ENCODE assay signal across 8 cellular contexts in the genomic region with DNA sequence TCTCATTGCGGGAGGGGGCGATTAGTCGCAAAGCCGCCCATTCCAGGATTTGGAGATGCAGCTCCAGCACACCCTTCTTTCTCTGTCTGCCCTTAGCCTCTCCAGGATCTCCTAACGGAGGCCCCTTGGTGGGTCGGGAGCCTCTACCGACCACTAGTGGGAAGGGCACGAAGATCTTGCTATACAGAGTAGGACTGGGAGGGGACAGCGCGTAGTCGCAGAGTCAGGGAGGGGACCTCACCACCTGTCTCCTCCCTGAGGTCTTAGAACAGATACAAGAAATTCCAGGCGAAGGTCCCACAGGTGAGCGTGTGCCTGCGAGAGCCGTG. TPM values are rescaled to one million over a fixed set of nuclear protein-coding genes. Genes with fewer than 3 reads are reported as not detected.
DNase-seq lines count a peak whose midpoint lies in the region; ATAC-seq and TF ChIP-seq lines count a peak whose summit lies in the region.

No MANE protein-coding gene starts in this region.

- ATAC-seq in PC-3 (no peak), esophagus mucosa (peak; percentile 11), GM21619 (IDR thresholded peaks at IDR 0.05; ENCODE audit: unreplicated experiment) (no peak)
- ATAC-seq in natural killer cell treated with Interleukin-12 subunit alpha and Interleukin-12 subunit beta and Interleukin-15 and Interleukin-18, amount 100 ng/mL, for 72 hours, result no peak

- H3K36me3 Mint-ChIP-seq in natural killer cell treated with Interleukin-12 subunit alpha and Interleukin-12 subunit beta and Interleukin-15 and Interleukin-18, amount 100 ng/mL, for 72 hours, result no peaks in the 10 kb centered on the region

- no peak overlapping the region for H3K27ac ChIP-seq in PC-3 (ENCODE audit: low read length)

- BruUV-seq in PC-3 (replicated peaks; lab: Mats Ljungman, UMichigan), result no TSS peak

- peaks cover 0 to 6% of the 10 kb centered on the region in 2 donors for H3K4me1 Mint-ChIP-seq in natural killer cell treated with Interleukin-12 subunit alpha and Interleukin-12 subunit beta and Interleukin-15 and Interleukin-18, amount 100 ng/mL, for 72 hours (ENCODE audit: low read depth in 2 of 2)

- TF ChIP-seq CTCF in PC-3 (conservative IDR thresholded peaks at IDR 0.05; ENCODE audit: low read depth, low read length), result 0 out of 2 replicates have a peak, but pooled peaks have one; percentile 11

- no peaks in the 10 kb centered on the region for H3K9me3 ChIP-seq in PC-3 (ENCODE audit: low read length)

- H3K27me3 Mint-ChIP-seq in natural killer cell treated with Interleukin-12 subunit alpha and Interleukin-12 subunit beta and Interleukin-15 and Interleukin-18, amount 100 ng/mL, for 72 hours, result peaks cover 21 to 29% of the 10 kb centered on the region in 2 donors

- DNase-seq in NCI-H1417 (lab: John Stamatoyannopoulos, UW), result peak in 2 of 3 experiments; percentile 31 to 33
- DNase-seq in NCI-H1417 treated with DMSO at 0.1 percent for 48 hours (lab: John Stamatoyannopoulos, UW), result no peak
- DNase-seq in PC-3, result no peak
- DNase-seq in natural killer cell treated with Interleukin-12 subunit alpha and Interleukin-12 subunit beta and Interleukin-15 and Interleukin-18, amount 100 ng/mL, for 72 hours (ENCODE audit: low spot score), result no peak
- DNase-seq in NOMO-1 treated with dmso at 0.1 percent for 144 hours (lab: John Stamatoyannopoulos, UW; ENCODE audit: unreplicated experiment), result no peak
- no peak for DNase-seq in SKM-1 (lab: John Stamatoyannopoulos, UW; ENCODE audit: unreplicated experiment)

- no peak overlapping the region for H3K9ac ChIP-seq in PC-3 (ENCODE audit: low read length)

- H3K4me3 ChIP-seq in PC-3 (ENCODE audit: low read length), result no peak overlapping the region

- no peaks in the 10 kb centered on the region for H4K20me1 ChIP-seq in PC-3 (ENCODE audit: low read length)

- no peaks in the 10 kb centered on the region for H3F3A ChIP-seq in PC-3 (ENCODE audit: low read length, unreplicated experiment)

- CTCF ChIA-PET in PC-3 (lab: Charles Lee), result no interaction called here

- no peak overlapping the region for H3K27ac Mint-ChIP-seq in natural killer cell treated with Interleukin-12 subunit alpha and Interleukin-12 subunit beta and Interleukin-15 and Interleukin-18, amount 100 ng/mL, for 72 hours

- no peaks in the 10 kb centered on the region for H3K9me3 Mint-ChIP-seq in natural killer cell treated with Interleukin-12 subunit alpha and Interleukin-12 subunit beta and Interleukin-15 and Interleukin-18, amount 100 ng/mL, for 72 hours

- intact Hi-C loops in PC-3 (cut with micrococcal nuclease), result no loop called here

- no peak overlapping the region for H2AFZ ChIP-seq in PC-3 (ENCODE audit: low read length)

- H3K4me3 Mint-ChIP-seq in natural killer cell treated with Interleukin-12 subunit alpha and Interleukin-12 subunit beta and Interleukin-15 and Interleukin-18, amount 100 ng/mL, for 72 hours, result peak overlapping the region; percentile 40

- no peaks in the 10 kb centered on the region for H3K4me1 ChIP-seq in PC-3 (ENCODE audit: insufficient read depth, low read length)

- H3K9me2 ChIP-seq in PC-3 (replicated peaks; ENCODE audit: low read length), result no peaks in the 10 kb centered on the region

- peaks cover 36% of the 10 kb centered on the region for H3K27me3 ChIP-seq in PC-3 (ENCODE audit: low read length)

- H3K36me3 ChIP-seq in PC-3 (ENCODE audit: low read depth, low read length), result no peaks in the 10 kb centered on the region

- POLR2A ChIA-PET in PC-3 (lab: Charles Lee; ENCODE audit: unreplicated experiment), result no interaction called here

- H3K79me2 ChIP-seq in PC-3 (ENCODE audit: low read length), result no peaks in the 10 kb centered on the region

- no peak overlapping the region for H3K4me2 ChIP-seq in PC-3 (ENCODE audit: low read length)

RNA-seq across cellular contexts. Expression of gene SMTNL2, which starts 0.6 kb away (rescaled TPM):
- total RNA-seq in PC-3 (2014; rRNA removed) (not detected in 2 replicates), esophagus mucosa (0.56 TPM)
- not detected for total RNA-seq in natural killer cell treated with Interleukin-12 subunit alpha and Interleukin-12 subunit beta and Interleukin-15 and Interleukin-18, amount 100 ng/mL, for 72 hours

RNA-seq across cellular contexts. Expression of gene GGT6, which starts 23.4 kb away (rescaled TPM):
- total RNA-seq in PC-3 (2014; rRNA removed) (not detected in 2 replicates), esophagus mucosa (41.6 TPM)
- total RNA-seq in natural killer cell treated with Interleukin-12 subunit alpha and Interleukin-12 subunit beta and Interleukin-15 and Interleukin-18, amount 100 ng/mL, for 72 hours, result not detected

RNA-seq across cellular contexts. Expression of gene MYBBP1A, which starts 28.6 kb away (rescaled TPM):
- 155 and 171 TPM in 2 replicates for total RNA-seq in PC-3 (2014; rRNA removed)
- 42.9 TPM for total RNA-seq in esophagus mucosa
- total RNA-seq in natural killer cell treated with Interleukin-12 subunit alpha and Interleukin-12 subunit beta and Interleukin-15 and Interleukin-18, amount 100 ng/mL, for 72 hours, result 100 to 1,000 TPM in 1 of 2 donors, 10 to 100 TPM in 1; 92.3 to 246 TPM

RNA-seq across cellular contexts. Expression of gene ALOX15, which starts 57.7 kb away (rescaled TPM):
- total RNA-seq in PC-3 (2014; rRNA removed), result 0.81 TPM in 1 of 2 replicates, not detected in the other
- total RNA-seq in esophagus mucosa, result 0.32 TPM
- total RNA-seq in natural killer cell treated with Interleukin-12 subunit alpha and Interleukin-12 subunit beta and Interleukin-15 and Interleukin-18, amount 100 ng/mL, for 72 hours, result not detected

Comparison
In these comparisons a context has a peak if more than half of its experiments do, and no peak if none do; other contexts are left out.
1. DNase-seq: peak in NCI-H1417 (2 of 3); none in NCI-H1417 treated with DMSO at 0.1 percent for 48 hours (single experiment), PC-3 (single experiment), natural killer cell treated with Interleukin-12 subunit alpha and Interleukin-12 subunit beta and Interleukin-15 and Interleukin-18, amount 100 ng/mL, for 72 hours (single experiment), NOMO-1 treated with dmso at 0.1 percent for 144 hours (single experiment) and SKM-1 (single experiment).
2. RNA of gene GGT6, which starts 23.4 kb away (total RNA-seq): 41.6 TPM in esophagus mucosa (single experiment); not detected in PC-3 and not detected in natural killer cell treated with Interleukin-12 subunit alpha and Interleukin-12 subunit beta and Interleukin-15 and Interleukin-18, amount 100 ng/mL, for 72 hours; every median in the first group is over 10 times any median in the second.